16 cellular contexts compared by ENCODE assay signal in the genomic region with DNA sequence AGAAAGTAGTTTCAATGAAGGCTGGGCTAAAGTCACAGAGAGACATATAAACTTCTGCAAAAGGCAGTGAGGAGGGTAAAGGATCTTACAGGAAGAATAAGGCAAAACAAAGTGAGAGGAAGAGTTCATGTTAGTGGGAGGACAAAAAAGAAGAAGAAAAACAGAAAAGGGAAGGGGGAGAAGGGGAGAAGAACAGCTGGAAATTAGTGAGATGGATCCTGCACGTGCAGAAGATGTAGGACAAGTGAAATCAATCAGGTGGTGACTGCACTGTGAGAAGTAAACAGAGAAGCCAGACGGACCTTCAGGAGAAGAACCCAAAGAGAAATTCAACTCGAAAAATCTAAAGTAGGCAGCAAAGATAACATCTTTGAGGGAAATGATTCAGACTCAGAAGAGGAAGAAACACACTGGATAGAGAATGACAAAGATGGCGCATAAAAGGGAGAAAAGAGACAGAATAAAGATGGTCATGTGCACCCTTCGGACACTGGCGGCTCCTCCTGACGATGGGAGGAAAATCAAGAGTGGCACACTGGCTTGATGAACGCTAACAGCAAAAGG.
DNase-seq lines count a peak whose midpoint lies in the region; ATAC-seq and TF ChIP-seq lines count a peak whose summit lies in the region.
"Had no signal": no experiment of that assay in that cellular context is flagged by ENCODE, and none has a peak within 500 bp of the region (broad histone marks: within the 10 kb centered on the region; RNA-seq: fewer than 3 reads in every experiment).

No MANE protein-coding gene starts in this region.

- no peak overlapping the region for H4K8ac ChIP-seq in mesendoderm (ENCODE audit: low read depth, low read length)

- CTCF ChIA-PET in WTC11 (lab: Charles Lee) = no interaction called here

- DNase-seq in activated naive CD8-positive, alpha-beta T cell treated with anti-CD3 and anti-CD28 coated beads, Interleukin-2, amount 50 U/mL, for 24 hours = no peak
- no peak for DNase-seq in activated naive CD8-positive, alpha-beta T cell treated with anti-CD3 and anti-CD28 coated beads for 36 hours
- DNase-seq in NOMO-1 treated with DMSO at 0.1 percent for 48 hours (lab: John Stamatoyannopoulos, UW; ENCODE audit: unreplicated experiment) (peak; percentile 58), WTC11 (ENCODE audit: low spot score) (no peak), left ventricle myocardium inferior (no peak), mesendoderm (no peak)
- DNase-seq: activated naive CD4-positive, alpha-beta T cell; hypothalamus; kidney glomerular epithelial cell; NCI-H2029 treated with DMSO at 0.1 percent for 48 hours; NCI-H524 treated with DMSO at 0.1 percent for 48 hours; right cardiac atrium had no signal

- no peak overlapping the region for H3K23ac ChIP-seq in mesendoderm (ENCODE audit: low read length)

- no peak overlapping the region for H4K5ac ChIP-seq in mesendoderm (ENCODE audit: low read length)

- H3K27ac Mint-ChIP-seq in activated naive CD8-positive, alpha-beta T cell treated with anti-CD3 and anti-CD28 coated beads, Interleukin-2, amount 50 U/mL, for 24 hours = peak overlapping the region; percentile 11
- H3K27ac Mint-ChIP-seq in activated naive CD8-positive, alpha-beta T cell treated with anti-CD3 and anti-CD28 coated beads for 36 hours = no peak overlapping the region
- peak overlapping the region; percentile 7 for H3K27ac Mint-ChIP-seq in WTC11

- peaks cover 1% of the 10 kb centered on the region for H3K9me3 ChIP-seq in thymus (ENCODE audit: control insufficient read depth)
- no peaks in the 10 kb centered on the region for H3K9me3 ChIP-seq in left ventricle myocardium inferior (replicated peaks)
- H3K9me3 ChIP-seq: ascending aorta had no signal

- H2BK15ac ChIP-seq in mesendoderm (replicated peaks; ENCODE audit: low read depth) = no peak overlapping the region

- no peak for TF ChIP-seq CTCF in WTC11 (IDR thresholded peaks at IDR 0.05)
- TF ChIP-seq CTCF in left ventricle myocardium inferior (IDR thresholded peaks at IDR 0.05; ENCODE audit: borderline replicate concordance) = no peak

- H3K4me1 ChIP-seq in thymus (ENCODE audit: control insufficient read depth, insufficient read depth, low read length) (peaks cover 3% of the 10 kb centered on the region), left ventricle myocardium inferior (no peaks in the 10 kb centered on the region), mesendoderm (ENCODE audit: control insufficient read depth, low read depth, low read length) (no peaks in the 10 kb centered on the region)
- H3K4me1 ChIP-seq: ascending aorta had no signal

- WGBS in thymus = 55% methylated on average over 8 of the region's 8 CpGs
- WGBS in mesendoderm (ENCODE audit: extremely low coverage, insufficient coverage, low lambda C conversion rate) = no CpG with 5 or more reads among the region's 8 CpGs

- no peak overlapping the region for H3K4me2 ChIP-seq in mesendoderm (ENCODE audit: low read length)

- no peak overlapping the region for H3K4me3 Mint-ChIP-seq in activated naive CD8-positive, alpha-beta T cell treated with anti-CD3 and anti-CD28 coated beads, Interleukin-2, amount 50 U/mL, for 24 hours
- no peak overlapping the region for H3K4me3 Mint-ChIP-seq in activated naive CD8-positive, alpha-beta T cell treated with anti-CD3 and anti-CD28 coated beads for 36 hours
- no peak overlapping the region for H3K4me3 Mint-ChIP-seq in WTC11

- H3K56ac ChIP-seq in mesendoderm (ENCODE audit: low read length) = no peak overlapping the region

- no peak overlapping the region for H2AK5ac ChIP-seq in mesendoderm (ENCODE audit: low read length)

- ATAC-seq in activated naive CD8-positive, alpha-beta T cell treated with anti-CD3 and anti-CD28 coated beads, Interleukin-2, amount 50 U/mL, for 24 hours = no peak
- ATAC-seq in WTC11 = no peak
- no peak for ATAC-seq in HG03139 (IDR thresholded peaks at IDR 0.05; ENCODE audit: unreplicated experiment)
- ATAC-seq: right cardiac atrium had no signal

- H3K27me3 ChIP-seq in thymus (ENCODE audit: control insufficient read depth, insufficient read depth) = no peaks in the 10 kb centered on the region
- H3K27me3 ChIP-seq in left ventricle myocardium inferior (ENCODE audit: low read depth) = no peaks in the 10 kb centered on the region
- H3K27me3 ChIP-seq in mesendoderm (ENCODE audit: insufficient read depth, low read length, poor library complexity) = no peaks in the 10 kb centered on the region
- H3K27me3 ChIP-seq: ascending aorta had no signal

- H2BK5ac ChIP-seq in mesendoderm (ENCODE audit: low read length) = no peak overlapping the region

- H3K18ac ChIP-seq in mesendoderm (ENCODE audit: low read length) = no peak overlapping the region

- no peaks in the 10 kb centered on the region for H3K79me2 ChIP-seq in mesendoderm (ENCODE audit: control insufficient read depth, insufficient read depth, low read length)

- H3K79me1 ChIP-seq in mesendoderm (ENCODE audit: low read length) = no peaks in the 10 kb centered on the region

- no peak overlapping the region for H3K4me3 ChIP-seq in thymus (ENCODE audit: low read length)
- H3K4me3 ChIP-seq in left ventricle myocardium inferior = no peak overlapping the region
- no peak overlapping the region for H3K4me3 ChIP-seq in mesendoderm (ENCODE audit: low read length)
- H3K4me3 ChIP-seq: ascending aorta had no signal

- H3K9me3 Mint-ChIP-seq in activated naive CD8-positive, alpha-beta T cell treated with anti-CD3 and anti-CD28 coated beads, Interleukin-2, amount 50 U/mL, for 24 hours = no peaks in the 10 kb centered on the region
- no peaks in the 10 kb centered on the region for H3K9me3 Mint-ChIP-seq in activated naive CD8-positive, alpha-beta T cell treated with anti-CD3 and anti-CD28 coated beads for 36 hours
- H3K9me3 Mint-ChIP-seq in WTC11 = no peaks in the 10 kb centered on the region

- intact Hi-C loops in left ventricle myocardium inferior (cut with micrococcal nuclease) = no loop called here

- H3K4me1 Mint-ChIP-seq in activated naive CD8-positive, alpha-beta T cell treated with anti-CD3 and anti-CD28 coated beads, Interleukin-2, amount 50 U/mL, for 24 hours = peaks cover 9% of the 10 kb centered on the region
- H3K4me1 Mint-ChIP-seq in activated naive CD8-positive, alpha-beta T cell treated with anti-CD3 and anti-CD28 coated beads for 36 hours = no peaks in the 10 kb centered on the region
- H3K4me1 Mint-ChIP-seq in WTC11 = no peaks in the 10 kb centered on the region

- H3K27me3 Mint-ChIP-seq in activated naive CD8-positive, alpha-beta T cell treated with anti-CD3 and anti-CD28 coated beads, Interleukin-2, amount 50 U/mL, for 24 hours = no peaks in the 10 kb centered on the region
- H3K27me3 Mint-ChIP-seq in activated naive CD8-positive, alpha-beta T cell treated with anti-CD3 and anti-CD28 coated beads for 36 hours = no peaks in the 10 kb centered on the region
- no peaks in the 10 kb centered on the region for H3K27me3 Mint-ChIP-seq in WTC11 (ENCODE audit: low read depth)

- H3K9ac ChIP-seq in mesendoderm (ENCODE audit: low read length) = no peak overlapping the region

- peaks cover 17% of the 10 kb centered on the region for H3K36me3 Mint-ChIP-seq in activated naive CD8-positive, alpha-beta T cell treated with anti-CD3 and anti-CD28 coated beads, Interleukin-2, amount 50 U/mL, for 24 hours (ENCODE audit: low read depth)
- peaks cover 20% of the 10 kb centered on the region for H3K36me3 Mint-ChIP-seq in activated naive CD8-positive, alpha-beta T cell treated with anti-CD3 and anti-CD28 coated beads for 36 hours
- H3K36me3 Mint-ChIP-seq in WTC11 = no peaks in the 10 kb centered on the region

- POLR2A ChIA-PET in WTC11 (lab: Charles Lee) = no interaction called here

- no peak overlapping the region for H2BK120ac ChIP-seq in mesendoderm (ENCODE audit: low read depth, low read length)

- H3K27ac ChIP-seq in thymus (ENCODE audit: low read depth) (peak overlapping the region; percentile 52), left ventricle myocardium inferior (replicated peaks) (no peak overlapping the region), mesendoderm (ENCODE audit: low read depth, low read length) (no peak overlapping the region)
- H3K27ac ChIP-seq: ascending aorta, VCaP had no signal

- H3K36me3 ChIP-seq in thymus (ENCODE audit: control insufficient read depth, insufficient read depth) (peaks cover 9% of the 10 kb centered on the region), left ventricle myocardium inferior (peaks cover 26% of the 10 kb centered on the region), mesendoderm (ENCODE audit: control insufficient read depth, insufficient read depth, low read length) (no peaks in the 10 kb centered on the region)

- H3K4ac ChIP-seq in mesendoderm (ENCODE audit: low read depth, low read length) = no peak overlapping the region

TF ChIP-seq in WTC11, 78 proteins besides CTCF, POLR2A, EP300 and RAD21 (continues in another document):
- TF ChIP-seq MXD4 (CRISPR knock-in tag; IDR thresholded peaks at IDR 0.05; ENCODE audit: borderline replicate concordance) = no peak
- no peak for TF ChIP-seq ZNF263 (CRISPR knock-in tag; IDR thresholded peaks at IDR 0.05; ENCODE audit: low read depth)
- no peak for TF ChIP-seq ETV6 (CRISPR knock-in tag; IDR thresholded peaks at IDR 0.05)
- TF ChIP-seq HMGA2 (CRISPR knock-in tag; IDR thresholded peaks at IDR 0.05) = no peak
- no peak for TF ChIP-seq ZBTB21 (CRISPR knock-in tag; IDR thresholded peaks at IDR 0.05; ENCODE audit: borderline replicate concordance)
- no peak for TF ChIP-seq FOXJ3 (CRISPR knock-in tag; IDR thresholded peaks at IDR 0.05; ENCODE audit: borderline replicate concordance)
- no peak for TF ChIP-seq JAZF1 (CRISPR knock-in tag; IDR thresholded peaks at IDR 0.05)
- no peak for TF ChIP-seq ZNF121 (CRISPR knock-in tag; IDR thresholded peaks at IDR 0.05)
- no peak for TF ChIP-seq ZNF317 (CRISPR knock-in tag; IDR thresholded peaks at IDR 0.05; ENCODE audit: borderline replicate concordance, low read depth)
- no peak for TF ChIP-seq ZNF396 (CRISPR knock-in tag; IDR thresholded peaks at IDR 0.05; ENCODE audit: borderline replicate concordance)
